Comparison of ENCODE assay signal across 22 cellular contexts in the genomic region with DNA sequence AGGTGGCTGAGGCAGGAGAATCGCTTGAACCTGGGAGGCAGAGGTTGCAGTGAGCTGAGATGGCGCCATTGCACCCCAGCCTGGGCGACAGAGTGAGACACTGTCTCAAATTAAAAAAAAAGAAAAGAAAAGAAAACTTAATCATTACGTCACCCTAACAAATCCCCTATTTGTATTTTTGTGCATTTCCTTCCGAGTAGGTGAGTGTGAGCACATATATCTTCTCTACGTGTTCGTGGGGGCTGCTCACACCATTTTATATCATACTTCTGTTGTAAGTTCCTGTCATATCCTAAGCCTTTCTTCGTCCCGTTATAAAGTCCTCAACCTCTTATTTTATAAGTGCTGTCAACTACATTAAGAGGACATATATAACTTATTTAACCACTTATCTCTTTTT.
"Had no signal": no experiment of that assay in that cellular context is flagged by ENCODE, and none has a peak within 500 bp of the region (broad histone marks: within the 10 kb centered on the region; RNA-seq: fewer than 3 reads in every experiment).

No MANE protein-coding gene starts in this region.

- H3K4me1 ChIP-seq: adrenal gland, breast epithelium, colonic mucosa had no signal

- H3K27me3 ChIP-seq: adrenal gland, breast epithelium, colonic mucosa, MG63 had no signal

- H3K36me3 Mint-ChIP-seq: activated naive CD8-positive, alpha-beta T cell treated with anti-CD3 and anti-CD28 coated beads, Interleukin-2, amount 10 ng/mL, durations not matched to agents 7 days and 5 days had no signal

- DNase-seq: activated CD4-positive, alpha-beta T cell treated with anti-CD3 and anti-CD28 coated beads for 4 hours; activated CD8-positive, alpha-beta memory T cell treated with anti-CD3 and anti-CD28 coated beads, Interleukin-2, amount 50 U/mL, for 48 hours; activated CD8-positive, alpha-beta T cell treated with anti-CD3 and anti-CD28 coated beads, Interleukin-2, amount 10 ng/mL, durations not matched to agents 7 days and 5 days; activated naive CD4-positive, alpha-beta T cell treated with anti-CD3 and anti-CD28 coated beads, Interleukin-2, amount 50 U/mL, for 16 hours; activated naive CD8-positive, alpha-beta T cell treated with anti-CD3 and anti-CD28 coated beads, Interleukin-2, amount 10 ng/mL, durations not matched to agents 7 days and 5 days; activated T-cell treated with anti-CD3 and anti-CD28 coated beads, Interleukin-2, amount 50 U/mL, for 1 hour; caudate nucleus; colonic mucosa; MG63; MV-4-11; NCI-H1105; NCI-H1436; NCI-H1694 treated with DMSO at 0.1 percent for 48 hours; NCI-H2029 treated with DMSO at 0.1 percent for 48 hours; NCI-H510A treated with DMSO at 0.1 percent for 48 hours; NK-92 treated with Interleukin-12 subunit alpha and Interleukin-12 subunit beta, amount 100 ng/mL, for 24 hours; PC-9; SIG-M5; T-cell had no signal

- H3K9me3 Mint-ChIP-seq: activated naive CD8-positive, alpha-beta T cell treated with anti-CD3 and anti-CD28 coated beads, Interleukin-2, amount 10 ng/mL, durations not matched to agents 7 days and 5 days had no signal

- H3K4me1 Mint-ChIP-seq: activated naive CD8-positive, alpha-beta T cell treated with anti-CD3 and anti-CD28 coated beads, Interleukin-2, amount 10 ng/mL, durations not matched to agents 7 days and 5 days had no signal

- H3K27ac ChIP-seq: adrenal gland, breast epithelium, colonic mucosa, PC-9, VCaP had no signal

- H3K4me3 Mint-ChIP-seq: activated CD8-positive, alpha-beta T cell treated with anti-CD3 and anti-CD28 coated beads, Interleukin-2, amount 10 ng/mL, durations not matched to agents 7 days and 5 days; activated naive CD8-positive, alpha-beta T cell treated with anti-CD3 and anti-CD28 coated beads, Interleukin-2, amount 10 ng/mL, durations not matched to agents 7 days and 5 days; T-cell had no signal

- H3K27me3 Mint-ChIP-seq: activated naive CD8-positive, alpha-beta T cell treated with anti-CD3 and anti-CD28 coated beads, Interleukin-2, amount 10 ng/mL, durations not matched to agents 7 days and 5 days had no signal

- H3K4me2 ChIP-seq: PC-9 had no signal

- H3K4me3 ChIP-seq: adrenal gland, breast epithelium, colonic mucosa, MG63, PC-9 had no signal

- H2AFZ ChIP-seq: PC-9 had no signal

- H3K27ac Mint-ChIP-seq: activated CD8-positive, alpha-beta T cell treated with anti-CD3 and anti-CD28 coated beads, Interleukin-2, amount 10 ng/mL, durations not matched to agents 7 days and 5 days; activated naive CD8-positive, alpha-beta T cell treated with anti-CD3 and anti-CD28 coated beads, Interleukin-2, amount 10 ng/mL, durations not matched to agents 7 days and 5 days; T-cell had no signal

- H3K36me3 ChIP-seq: adrenal gland, breast epithelium, colonic mucosa, MG63 had no signal

- H3K9me3 ChIP-seq: adrenal gland, breast epithelium, colonic mucosa, MG63 had no signal

- ATAC-seq: activated CD8-positive, alpha-beta T cell treated with anti-CD3 and anti-CD28 coated beads, Interleukin-2, amount 10 ng/mL, durations not matched to agents 7 days and 5 days; T-cell had no signal
